8 cellular contexts compared by ENCODE assay signal in the genomic region with DNA sequence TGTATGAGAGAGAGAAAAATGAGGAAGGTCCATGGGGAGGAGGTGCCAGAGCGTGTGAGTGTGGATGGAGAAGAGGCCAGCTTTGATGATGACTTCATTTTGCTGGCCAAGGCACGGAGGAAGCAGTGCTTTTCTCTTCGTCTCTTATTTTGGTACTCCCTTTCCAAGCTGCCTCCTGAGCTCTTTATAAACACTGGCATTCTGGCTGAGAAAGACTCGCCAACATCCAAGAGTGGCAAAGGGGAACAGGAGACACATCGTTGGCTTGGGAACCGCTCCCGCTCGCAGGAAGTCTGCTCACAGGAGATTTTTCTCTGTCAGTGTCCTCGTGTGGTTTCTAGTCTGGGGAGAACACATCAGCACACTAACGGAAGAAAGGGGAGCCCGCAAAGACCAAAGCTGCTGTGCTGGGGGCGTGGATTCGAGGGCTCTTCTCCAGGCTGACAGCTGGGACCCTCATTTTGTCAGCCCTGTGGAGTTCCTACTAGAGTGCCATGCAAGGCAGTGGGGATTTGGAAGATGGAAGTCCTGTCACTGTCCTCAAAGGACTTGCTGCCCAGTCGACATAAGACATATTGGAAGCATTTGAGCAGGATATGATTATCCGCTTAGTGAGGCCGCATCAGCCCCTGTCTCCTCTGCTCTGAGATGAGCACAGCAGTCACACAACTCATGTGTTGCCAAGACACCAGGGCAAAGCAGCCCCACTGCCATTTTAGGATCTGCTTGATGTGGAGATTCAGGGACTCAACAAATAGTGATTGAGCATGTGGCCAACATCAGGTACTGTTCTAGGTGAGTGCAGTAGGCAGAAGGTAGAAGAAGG. TPM values are rescaled to one million over a fixed set of nuclear protein-coding genes. Genes with fewer than 3 reads are reported as not detected.
DNase-seq lines count a peak whose midpoint lies in the region; ATAC-seq and TF ChIP-seq lines count a peak whose summit lies in the region.
"Had no signal": no experiment of that assay in that cellular context is flagged by ENCODE, and none has a peak within 500 bp of the region (broad histone marks: within the 10 kb centered on the region; RNA-seq: fewer than 3 reads in every experiment).

No MANE protein-coding gene starts in this region.

- ATAC-seq in activated B cell treated with CpG ODN at 0.5 μM for 24 hours (ENCODE audit: low read depth) (no peak), HG03378 (IDR thresholded peaks at IDR 0.05; ENCODE audit: unreplicated experiment) (no peak), GM19397 (IDR thresholded peaks at IDR 0.05; ENCODE audit: unreplicated experiment) (no peak)

- H3K27me3 Mint-ChIP-seq in activated B cell treated with CpG ODN at 0.5 μM for 24 hours = no peaks in the 10 kb centered on the region
- H3K27me3 Mint-ChIP-seq in immature natural killer cell (ENCODE audit: low read depth in 3 of 3) = peaks cover 0 to 1% (median 0%) of the 10 kb centered on the region in 3 donors

- H3K9me3 Mint-ChIP-seq in activated B cell treated with CpG ODN at 0.5 μM for 24 hours (no peaks in the 10 kb centered on the region), immature natural killer cell (no peaks in the 10 kb centered on the region)

- peak overlapping the region; percentile 12 for H3K27ac ChIP-seq in subcutaneous abdominal adipose tissue (ENCODE audit: low read depth, low read length)

- H3K36me3 ChIP-seq in MG63 (no peaks in the 10 kb centered on the region), subcutaneous abdominal adipose tissue (ENCODE audit: control insufficient read depth in 5 of 5, insufficient read depth in 5 of 5, low read length in 5 of 5) (no peaks in the 10 kb centered on the region)

- H3K9me3 ChIP-seq in MG63 (no peaks in the 10 kb centered on the region), subcutaneous abdominal adipose tissue (ENCODE audit: control insufficient read depth in 5 of 5, low read length in 5 of 5) (no peaks in the 10 kb centered on the region)

- peak; percentile 93 for DNase-seq in MG63
- no peak for DNase-seq in activated B cell treated with CpG ODN at 0.5 μM for 24 hours
- DNase-seq in immature natural killer cell = no peak
- no peak for DNase-seq in GM20000 (ENCODE audit: low spot score)
- DNase-seq: SW 1271 had no signal

- H3K27ac Mint-ChIP-seq in activated B cell treated with CpG ODN at 0.5 μM for 24 hours (peak overlapping the region; percentile 98), immature natural killer cell (peak overlapping the region in 2 of 6 donors; percentile 22 to 43)

- intact Hi-C loops in activated B cell treated with CpG ODN at 0.5 μM for 24 hours (cut with micrococcal nuclease) = loop anchor here (1.0 to 10.0 kb wide), 3 partner anchors 9 to 739 kb away; partner anchors contain the start of gene HDDC3

- TF ChIP-seq CTCF in activated B cell treated with CpG ODN at 0.5 μM for 24 hours (IDR thresholded peaks at IDR 0.05) (no peak), GM20000 (IDR thresholded peaks at IDR 0.05; ENCODE audit: extremely low read depth, missing control alignments) (no peak)

- CTCF ChIA-PET in activated B cell treated with CpG ODN at 0.5 μM for 24 hours (lab: Charles Lee) = interaction anchor here (0.8 to 10.1 kb wide), 6 partner anchors 8 to 40 kb away, joined by 3 to 130 read pairs (median 13); partner anchors contain the start of genes CIB1, GDPGP1 and SEMA4B

- H3K4me1 Mint-ChIP-seq in activated B cell treated with CpG ODN at 0.5 μM for 24 hours (peaks cover 90% of the 10 kb centered on the region), immature natural killer cell (peaks cover 20% of the 10 kb centered on the region in 2 donors)

- H3K4me1 ChIP-seq in subcutaneous abdominal adipose tissue (ENCODE audit: control insufficient read depth in 5 of 5, insufficient read depth in 5 of 5, low read length in 5 of 5) = peaks cover 3 to 27% (median 25%) of the 10 kb centered on the region in 5 donors

- H3K36me3 Mint-ChIP-seq in activated B cell treated with CpG ODN at 0.5 μM for 24 hours (ENCODE audit: low read depth) = peaks cover 10% of the 10 kb centered on the region
- peaks cover 0 to 13% (median 0%) of the 10 kb centered on the region in 3 donors for H3K36me3 Mint-ChIP-seq in immature natural killer cell

- H3K27me3 ChIP-seq in MG63 (no peaks in the 10 kb centered on the region), subcutaneous abdominal adipose tissue (ENCODE audit: control insufficient read depth in 5 of 5, insufficient read depth in 4 of 5, low read length in 5 of 5) (no peaks in the 10 kb centered on the region)

- peak overlapping the region; percentile 68 for H3K4me3 Mint-ChIP-seq in activated B cell treated with CpG ODN at 0.5 μM for 24 hours
- peak overlapping the region in 4 of 5 donors; percentile 0 to 56 (median 2) for H3K4me3 Mint-ChIP-seq in immature natural killer cell

- H3K4me3 ChIP-seq in MG63 (no peak overlapping the region), subcutaneous abdominal adipose tissue (ENCODE audit: low read depth in 1 of 5, low read length in 5 of 5) (no peak overlapping the region)

- POLR2A ChIA-PET in activated B cell treated with CpG ODN at 0.5 μM for 24 hours (lab: Charles Lee) = interaction anchor here (1.1 to 13.0 kb wide), 7 partner anchors 9 to 195 kb away, joined by 3 to 248 read pairs (median 58); partner anchors contain the start of genes CIB1, GDPGP1, IQGAP1 and SEMA4B

- no peak overlapping the region for H3K9ac ChIP-seq in subcutaneous abdominal adipose tissue (ENCODE audit: low read length in 5 of 5)

RNA-seq across cellular contexts. Expression of gene SEMA4B, which starts 8.0 kb away (rescaled TPM):
- total RNA-seq in MG63 (2014; rRNA removed; shearing (Covaris generic); ENCODE audit: low replicate concordance) = 3.7 and 19.0 TPM in 2 replicates
- 68.1 and 85.1 TPM in 2 replicates for total RNA-seq in activated B cell treated with CpG ODN at 0.5 μM for 24 hours
- 10 to 100 TPM in 2 of 3 donors, 1 to 10 TPM in 1; 3.3 to 12.1 (median 11.4) TPM for polyA plus RNA-seq in immature natural killer cell

RNA-seq across cellular contexts. Expression of gene CIB1, which starts 40.6 kb away (rescaled TPM):
- 48.7 and 158 TPM in 2 replicates for total RNA-seq in MG63 (2014; rRNA removed; shearing (Covaris generic); ENCODE audit: low replicate concordance)
- 96.6 and 105 TPM in 2 replicates for total RNA-seq in activated B cell treated with CpG ODN at 0.5 μM for 24 hours
- polyA plus RNA-seq in immature natural killer cell = 100 to 1,000 TPM; 219 to 304 (median 265) TPM

RNA-seq across cellular contexts. Expression of gene GDPGP1, which starts 40.8 kb away (rescaled TPM):
- total RNA-seq in MG63 (2014; rRNA removed; shearing (Covaris generic); ENCODE audit: low replicate concordance) = 0.86 and 6.4 TPM in 2 replicates
- 6.1 and 6.2 TPM in 2 replicates for total RNA-seq in activated B cell treated with CpG ODN at 0.5 μM for 24 hours
- polyA plus RNA-seq in immature natural killer cell = 1 to 10 TPM in 2 of 3 donors, under 1 TPM in 1; 0.82 to 5.9 (median 1.4) TPM

RNA-seq across cellular contexts. Expression of gene TTLL13, which starts 56.2 kb away (rescaled TPM):
- 0.07 TPM in 1 of 2 replicates, not detected in the other for total RNA-seq in MG63 (2014; rRNA removed; shearing (Covaris generic); ENCODE audit: low replicate concordance)
- total RNA-seq in activated B cell treated with CpG ODN at 0.5 μM for 24 hours = 0.49 and 2.2 TPM in 2 replicates
- polyA plus RNA-seq in immature natural killer cell = 1 to 10 TPM in 1 of 3 donors, under 1 TPM in 2; 0.23 to 2.0 (median 0.24) TPM
